In genomic region chr7:522071-522937, GRCh38 we compare ENCODE assay signal across 8 cellular contexts. TPM values are rescaled to one million over a fixed set of nuclear protein-coding genes. Genes with fewer than 3 reads are reported as not detected.
DNase-seq lines count a peak whose midpoint lies in the region; ATAC-seq lines count a peak whose summit lies in the region.

No MANE protein-coding gene starts in this region.

- H3K36me3 ChIP-seq in esophagus (ENCODE audit: control insufficient read depth in 2 of 2, insufficient read depth in 2 of 2, low read length in 1 of 2) (no peaks in the 10 kb centered on the region), muscle layer of colon (ENCODE audit: insufficient read depth, low read length) (no peaks in the 10 kb centered on the region), aorta (ENCODE audit: control insufficient read depth in 1 of 2, insufficient read depth in 2 of 2, low read length in 1 of 2) (no peaks in the 10 kb centered on the region)

- ATAC-seq in HG02938 (IDR thresholded peaks at IDR 0.05; ENCODE audit: unreplicated experiment) = peak; percentile 45
- ATAC-seq in T-cell (replicated peaks in 1 of 4) = peak in 3 of 4 experiments; percentile 16 to 45 (median 28)
- peak; percentile 24 for ATAC-seq in aorta (ENCODE audit: low FRiP score)

- H3K9ac ChIP-seq in muscle layer of colon (ENCODE audit: low read length) = no peak overlapping the region

- H3K27ac ChIP-seq in esophagus (ENCODE audit: low read depth in 2 of 2, low read length in 1 of 2) (no peak overlapping the region), muscle layer of colon (ENCODE audit: low read depth, low read length) (no peak overlapping the region), aorta (ENCODE audit: low read depth in 1 of 2, low read length in 2 of 2) (peak overlapping the region in 1 of 2 donors; percentile 53)

- H3K4me3 ChIP-seq in esophagus (ENCODE audit: low read depth in 1 of 2, low read length in 2 of 2) = peak overlapping the region; percentile 34 to 37
- peak overlapping the region; percentile 47 to 61 for H3K4me3 ChIP-seq in muscle layer of colon (ENCODE audit: low read depth in 1 of 2, low read length in 2 of 2)
- H3K4me3 ChIP-seq in aorta (ENCODE audit: low read length in 2 of 2) = peak overlapping the region; percentile 16 to 43

- H3K9me3 Mint-ChIP-seq in T-cell = no peaks in the 10 kb centered on the region

- H3K27me3 ChIP-seq in esophagus (ENCODE audit: control insufficient read depth in 1 of 2, insufficient read depth in 2 of 2, low read length in 2 of 2) = no peaks in the 10 kb centered on the region
- H3K27me3 ChIP-seq in muscle layer of colon (ENCODE audit: control insufficient read depth in 1 of 2, insufficient read depth in 2 of 2, low read length in 2 of 2) = peaks cover 0 to 33% of the 10 kb centered on the region in 2 donors
- H3K27me3 ChIP-seq in aorta (ENCODE audit: control insufficient read depth in 1 of 2, insufficient read depth in 2 of 2, low read length in 1 of 2) = no peaks in the 10 kb centered on the region

- H3K36me3 Mint-ChIP-seq in T-cell = no peaks in the 10 kb centered on the region

- peaks cover 9 to 36% of the 10 kb centered on the region in 2 donors for H3K27me3 Mint-ChIP-seq in T-cell

- POLR2A ChIA-PET in T-cell (lab: Charles Lee) = no interaction called here

- peaks cover 6 to 17% (median 8%) of the 10 kb centered on the region in 3 donors for H3K4me1 Mint-ChIP-seq in T-cell

- intact Hi-C loops in aorta (cut with DNase I) = loop anchor here in 1 of 2 donors (1.0 kb wide), 1 partner anchor 79 kb away; no protein-coding TSS in a partner anchor

- H3K9me3 ChIP-seq in esophagus (ENCODE audit: control insufficient read depth in 2 of 2, insufficient read depth in 1 of 2, low read depth in 1 of 2, low read length in 1 of 2) (peaks cover 0 to 8% of the 10 kb centered on the region in 2 donors), muscle layer of colon (ENCODE audit: low read length) (no peaks in the 10 kb centered on the region), aorta (ENCODE audit: control insufficient read depth, low read length) (no peaks in the 10 kb centered on the region)

- DNase-seq in DMS 273 (lab: John Stamatoyannopoulos, UW; ENCODE audit: unreplicated experiment) = peak; percentile 87
- DNase-seq in T-cell = peak in 5 of 34 experiments; percentile 7 to 31 (median 26)
- peak in 1 of 2 donors; percentile 81 for DNase-seq in aorta
- DNase-seq in G401 (ENCODE audit: low spot score) = no peak
- DNase-seq in ecto neural progenitor cell (ENCODE audit: low spot score) = no peak

- H3K27ac Mint-ChIP-seq in T-cell = no peak overlapping the region

- in situ Hi-C loops in G401 (cut with HindIII; ENCODE audit: low sequenced_read_pairs) = no loop called here

- H3K4me3 Mint-ChIP-seq in T-cell = peak overlapping the region in 2 of 3 donors; percentile 61 to 64

- CTCF ChIA-PET in T-cell (lab: Charles Lee) = no interaction called here

- H3K4me1 ChIP-seq in esophagus (ENCODE audit: control insufficient read depth in 2 of 2, insufficient read depth in 2 of 2, low read length in 1 of 2) (peaks cover 6 to 15% of the 10 kb centered on the region in 2 donors), muscle layer of colon (ENCODE audit: insufficient read depth, low read length) (peaks cover 9% of the 10 kb centered on the region), aorta (ENCODE audit: control insufficient read depth in 1 of 2, insufficient read depth in 2 of 2, low read length in 2 of 2) (peaks cover 0 to 3% of the 10 kb centered on the region in 2 donors)

- 0 to 1% methylated on average over 78 to 89 of the region's 89 CpGs for WGBS in esophagus, 2 donors
- WGBS in aorta, 2 donors = 0 to 1% methylated on average over 89 of the region's 89 CpGs

RNA-seq across cellular contexts. Expression of gene PDGFA, which starts 2.7 kb away (rescaled TPM):
- total RNA-seq in T-cell (under 1 TPM in 4 of 5 donors, not detected in 1; 0.58 to 0.85 (median 0.74) TPM), aorta (100 to 1,000 TPM; 114 to 174 TPM)
- polyA plus RNA-seq in esophagus (1 to 10 TPM; 5.5 to 6.1 TPM), aorta (10 to 100 TPM; 28.9 to 61.1 TPM)
- total RNA-seq in G401 (2014; rRNA removed; shearing (Covaris generic)) = 0.34 and 2.6 TPM in 2 replicates

Comparison
In these comparisons a context has a peak if more than half of its experiments do, and no peak if none do; other contexts are left out.
1. RNA of gene PDGFA, which starts 2.7 kb away (total RNA-seq): 114 to 174 TPM in aorta; 0.58 to 0.85 TPM in T-cell and 0.34 to 2.6 TPM in G401; every median in the first group is over 10 times any median in the second.
2. Peak in every context shown above with its lines, with median percentiles within 50 percentile points of each other: ATAC-seq and H3K4me3 ChIP-seq.